Comparison of ENCODE assay signal across 33 cellular contexts in genomic region chr18:22048932-22049615, GRCh38.
"Had no signal": no experiment of that assay in that cellular context is flagged by ENCODE, and none has a peak within 500 bp of the region (broad histone marks: within the 10 kb centered on the region; RNA-seq: fewer than 3 reads in every experiment).

No MANE protein-coding gene starts in this region.

- H3K27ac ChIP-seq: ascending aorta, brain microvascular endothelial cell, coronary artery, dorsolateral prefrontal cortex, gastrocnemius medialis had no signal

- H3K27me3 Mint-ChIP-seq: activated CD4-positive, alpha-beta memory T cell treated with anti-CD3 and anti-CD28 coated beads for 36 hours; activated CD4-positive, alpha-beta T cell treated with anti-CD3 and anti-CD28 coated beads for 36 hours; activated CD4-positive, alpha-beta T cell treated with anti-CD3 and anti-CD28 coated beads, Interleukin-2, amount 10 ng/mL, durations not matched to agents 24 days and 14 days; activated CD8-positive, alpha-beta memory T cell treated with anti-CD3 and anti-CD28 coated beads, Interleukin-2, amount 10 ng/mL, durations not matched to agents 7 days and 5 days; activated naive CD4-positive, alpha-beta T cell treated with anti-CD3 and anti-CD28 coated beads, Interleukin-2, amount 10 ng/mL, durations not matched to agents 7 days and 5 days; activated naive CD8-positive, alpha-beta T cell treated with anti-CD3 and anti-CD28 coated beads, Interleukin-2, amount 10 ng/mL, durations not matched to agents 7 days and 5 days; dendritic cell treated with granulocyte-macrophage colony-stimulating factor and Interleukin-4, amounts not matched to agents 40 ng/mL and 50 ng/mL, for 4 days had no signal

- H3K36me3 Mint-ChIP-seq: activated CD4-positive, alpha-beta memory T cell treated with anti-CD3 and anti-CD28 coated beads for 36 hours; activated CD8-positive, alpha-beta memory T cell treated with anti-CD3 and anti-CD28 coated beads, Interleukin-2, amount 10 ng/mL, durations not matched to agents 7 days and 5 days; activated naive CD4-positive, alpha-beta T cell treated with anti-CD3 and anti-CD28 coated beads, Interleukin-2, amount 10 ng/mL, durations not matched to agents 7 days and 5 days; activated naive CD4-positive, alpha-beta T cell treated with anti-CD3 and anti-CD28 coated beads, Interleukin-2, amount 50 U/mL, for 72 hours; activated naive CD8-positive, alpha-beta T cell treated with anti-CD3 and anti-CD28 coated beads, Interleukin-2, amount 10 ng/mL, durations not matched to agents 7 days and 5 days; T-cell had no signal

- ATAC-seq: activated CD4-positive, alpha-beta T cell treated with anti-CD3 and anti-CD28 coated beads for 36 hours; activated CD8-positive, alpha-beta memory T cell treated with anti-CD3 and anti-CD28 coated beads, Interleukin-2, amount 10 ng/mL, durations not matched to agents 7 days and 5 days; activated CD8-positive, alpha-beta T cell treated with anti-CD3 and anti-CD28 coated beads, Interleukin-2, amount 10 ng/mL, durations not matched to agents 7 days and 5 days; activated naive CD4-positive, alpha-beta T cell treated with anti-CD3 and anti-CD28 coated beads, Interleukin-2, amount 50 U/mL, for 72 hours; activated T-cell treated with anti-CD3 and anti-CD28 coated beads, Interleukin-2, amount 50 U/mL, for 72 hours; esophagus mucosa; gastrocnemius medialis; T-cell had no signal

- H3K36me3 ChIP-seq: ascending aorta, brain microvascular endothelial cell, gastrocnemius medialis had no signal

- H3K4me1 Mint-ChIP-seq: activated CD4-positive, alpha-beta T cell treated with anti-CD3 and anti-CD28 coated beads for 36 hours; activated CD4-positive, alpha-beta T cell treated with anti-CD3 and anti-CD28 coated beads, Interleukin-2, amount 10 ng/mL, durations not matched to agents 24 days and 14 days; activated CD8-positive, alpha-beta memory T cell treated with anti-CD3 and anti-CD28 coated beads, Interleukin-2, amount 10 ng/mL, durations not matched to agents 7 days and 5 days; activated naive CD4-positive, alpha-beta T cell treated with anti-CD3 and anti-CD28 coated beads, Interleukin-2, amount 10 ng/mL, durations not matched to agents 7 days and 5 days; activated naive CD8-positive, alpha-beta T cell treated with anti-CD3 and anti-CD28 coated beads, Interleukin-2, amount 10 ng/mL, durations not matched to agents 7 days and 5 days; central memory CD8-positive, alpha-beta T cell; T-cell had no signal

- H3K4me1 ChIP-seq: ascending aorta, gastrocnemius medialis had no signal

- H3K9me3 ChIP-seq: ascending aorta, gastrocnemius medialis had no signal

- FAIRE-seq: bronchial epithelial cell had no signal

- H3K4me3 ChIP-seq: ascending aorta, coronary artery, dorsolateral prefrontal cortex, gastrocnemius medialis had no signal

- H3K27ac Mint-ChIP-seq: activated CD4-positive, alpha-beta memory T cell treated with anti-CD3 and anti-CD28 coated beads for 36 hours; activated CD4-positive, alpha-beta T cell treated with anti-CD3 and anti-CD28 coated beads for 36 hours; activated CD4-positive, alpha-beta T cell treated with anti-CD3 and anti-CD28 coated beads, Interleukin-2, amount 10 ng/mL, durations not matched to agents 24 days and 14 days; activated CD8-positive, alpha-beta memory T cell treated with anti-CD3 and anti-CD28 coated beads, Interleukin-2, amount 10 ng/mL, durations not matched to agents 7 days and 5 days; activated CD8-positive, alpha-beta T cell treated with anti-CD3 and anti-CD28 coated beads, Interleukin-2, amount 10 ng/mL, durations not matched to agents 7 days and 5 days; activated naive CD4-positive, alpha-beta T cell treated with anti-CD3 and anti-CD28 coated beads, Interleukin-2, amount 10 ng/mL, durations not matched to agents 7 days and 5 days; activated naive CD4-positive, alpha-beta T cell treated with anti-CD3 and anti-CD28 coated beads, Interleukin-2, amount 50 U/mL, for 72 hours; activated naive CD8-positive, alpha-beta T cell treated with anti-CD3 and anti-CD28 coated beads, Interleukin-2, amount 10 ng/mL, durations not matched to agents 7 days and 5 days; activated T-cell treated with anti-CD3 and anti-CD28 coated beads, Interleukin-2, amount 50 U/mL, for 72 hours; dendritic cell treated with granulocyte-macrophage colony-stimulating factor and Interleukin-4, amounts not matched to agents 40 ng/mL and 50 ng/mL, for 4 days; endodermal cell; T-cell; T-helper 1 cell treated with Interleukin-12 subunit alpha and Interleukin-12 subunit beta and Interleukin-4 antibody, amounts not matched to agents 30 μg/mL and 1 μg/mL, for 36 hours; T-helper 2 cell treated with Interferon-gamma antibody and Interleukin-4, amounts not matched to agents 5 μg/mL and 100 μg/mL, for 36 hours had no signal

- DNase-seq: activated CD4-positive, alpha-beta memory T cell treated with anti-CD3 and anti-CD28 coated beads for 36 hours; activated CD4-positive, alpha-beta T cell treated with anti-CD3 and anti-CD28 coated beads for 36 hours; activated CD4-positive, alpha-beta T cell treated with anti-CD3 and anti-CD28 coated beads, Interleukin-2, amount 10 ng/mL, durations not matched to agents 24 days and 14 days; activated CD4-positive, CD25-positive, alpha-beta regulatory T cell; activated CD4-positive, CD25-positive, alpha-beta regulatory T cell treated with anti-CD3 and anti-CD28 coated beads, Interleukin-2, amount 50 U/mL, for 72 hours; activated CD8-positive, alpha-beta memory T cell treated with anti-CD3 and anti-CD28 coated beads, Interleukin-2, amount 10 ng/mL, durations not matched to agents 7 days and 5 days; activated CD8-positive, alpha-beta memory T cell treated with anti-CD3 and anti-CD28 coated beads, Interleukin-2, amount 50 U/mL, for 4 hours; activated CD8-positive, alpha-beta T cell treated with anti-CD3 and anti-CD28 coated beads, Interleukin-2, amount 10 ng/mL, durations not matched to agents 7 days and 5 days; activated gamma-delta T cell; activated naive CD4-positive, alpha-beta T cell; activated naive CD4-positive, alpha-beta T cell treated with anti-CD3 and anti-CD28 coated beads, Interleukin-2, amount 10 ng/mL, durations not matched to agents 7 days and 5 days; activated naive CD8-positive, alpha-beta T cell treated with anti-CD3 and anti-CD28 coated beads, Interleukin-2, amount 10 ng/mL, durations not matched to agents 7 days and 5 days; activated T-cell treated with anti-CD3 and anti-CD28 coated beads, Interleukin-2, amount 50 U/mL, for 1 hour; activated T-cell treated with anti-CD3 and anti-CD28 coated beads, Interleukin-2, amount 50 U/mL, for 72 hours; brain microvascular endothelial cell; dorsolateral prefrontal cortex; effector memory CD4-positive, alpha-beta T cell; endodermal cell; foreskin fibroblast; gastrocnemius medialis; glutamatergic neuron; SW 1271; T-cell; T1000 had no signal

- H3K4me3 Mint-ChIP-seq: activated CD4-positive, alpha-beta memory T cell treated with anti-CD3 and anti-CD28 coated beads for 36 hours; activated CD4-positive, alpha-beta T cell treated with anti-CD3 and anti-CD28 coated beads for 36 hours; activated CD4-positive, alpha-beta T cell treated with anti-CD3 and anti-CD28 coated beads, Interleukin-2, amount 10 ng/mL, durations not matched to agents 24 days and 14 days; activated CD8-positive, alpha-beta memory T cell treated with anti-CD3 and anti-CD28 coated beads, Interleukin-2, amount 10 ng/mL, durations not matched to agents 7 days and 5 days; activated CD8-positive, alpha-beta T cell treated with anti-CD3 and anti-CD28 coated beads, Interleukin-2, amount 10 ng/mL, durations not matched to agents 7 days and 5 days; activated naive CD4-positive, alpha-beta T cell treated with anti-CD3 and anti-CD28 coated beads, Interleukin-2, amount 10 ng/mL, durations not matched to agents 7 days and 5 days; activated naive CD8-positive, alpha-beta T cell treated with anti-CD3 and anti-CD28 coated beads, Interleukin-2, amount 10 ng/mL, durations not matched to agents 7 days and 5 days; activated T-cell treated with anti-CD3 and anti-CD28 coated beads, Interleukin-2, amount 50 U/mL, for 72 hours; central memory CD8-positive, alpha-beta T cell; dendritic cell treated with granulocyte-macrophage colony-stimulating factor and Interleukin-4, amounts not matched to agents 40 ng/mL and 50 ng/mL, for 4 days; endodermal cell; T-cell; T-helper 1 cell treated with Interleukin-12 subunit alpha and Interleukin-12 subunit beta and Interleukin-4 antibody, amounts not matched to agents 30 μg/mL and 1 μg/mL, for 36 hours; T-helper 2 cell treated with Interferon-gamma antibody and Interleukin-4, amounts not matched to agents 5 μg/mL and 100 μg/mL, for 36 hours had no signal

- H3K27me3 ChIP-seq: ascending aorta, brain microvascular endothelial cell, gastrocnemius medialis had no signal

- H3K9me3 Mint-ChIP-seq: activated CD4-positive, alpha-beta memory T cell treated with anti-CD3 and anti-CD28 coated beads for 36 hours; activated CD4-positive, alpha-beta T cell treated with anti-CD3 and anti-CD28 coated beads, Interleukin-2, amount 10 ng/mL, durations not matched to agents 24 days and 14 days; activated naive CD8-positive, alpha-beta T cell treated with anti-CD3 and anti-CD28 coated beads, Interleukin-2, amount 10 ng/mL, durations not matched to agents 7 days and 5 days; activated T-cell treated with anti-CD3 and anti-CD28 coated beads, Interleukin-2, amount 50 U/mL, for 72 hours; central memory CD8-positive, alpha-beta T cell; dendritic cell treated with granulocyte-macrophage colony-stimulating factor and Interleukin-4, amounts not matched to agents 40 ng/mL and 50 ng/mL, for 4 days; endodermal cell; T-cell; T-helper 1 cell treated with Interleukin-12 subunit alpha and Interleukin-12 subunit beta and Interleukin-4 antibody, amounts not matched to agents 30 μg/mL and 1 μg/mL, for 36 hours; T-helper 2 cell treated with Interferon-gamma antibody and Interleukin-4, amounts not matched to agents 5 μg/mL and 100 μg/mL, for 36 hours had no signal
